In the genomic region with DNA sequence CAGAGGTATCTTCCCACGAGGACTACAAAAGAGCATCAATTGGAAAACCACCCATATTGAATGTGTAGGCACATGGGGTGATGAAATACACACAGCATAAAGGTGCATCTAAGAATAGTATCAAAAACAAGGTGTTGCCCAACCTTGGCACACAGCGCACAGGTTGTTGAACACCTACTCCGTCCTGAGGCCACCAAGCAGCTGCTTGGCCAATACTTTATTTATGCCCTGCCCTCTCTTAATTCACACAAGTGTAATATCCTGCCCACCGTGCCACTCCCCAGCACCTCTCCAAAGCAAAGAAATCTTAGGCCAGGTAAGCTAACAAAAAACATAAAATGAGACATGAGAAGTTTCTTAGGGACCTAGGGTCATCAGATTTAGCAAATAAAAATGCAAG, we compare ENCODE assay signal across 1 cellular context.
TF ChIP-seq lines count a peak whose summit lies in the region.

No MANE protein-coding gene starts in this region.

TF ChIP-seq in endothelial cell of umbilical vein, 7 proteins besides CTCF, POLR2A, EP300 and RAD21 (continued from another document):
- TF ChIP-seq MYC (IDR thresholded peaks at IDR 0.05; ENCODE audit: low read depth, low read length) (no peak), GATA2 (IDR thresholded peaks at IDR 0.05; ENCODE audit: insufficient read depth, insufficient read length, low read depth, low read length) (no peak)
